ENCODE assay signal across 8 cellular contexts in the genomic region with DNA sequence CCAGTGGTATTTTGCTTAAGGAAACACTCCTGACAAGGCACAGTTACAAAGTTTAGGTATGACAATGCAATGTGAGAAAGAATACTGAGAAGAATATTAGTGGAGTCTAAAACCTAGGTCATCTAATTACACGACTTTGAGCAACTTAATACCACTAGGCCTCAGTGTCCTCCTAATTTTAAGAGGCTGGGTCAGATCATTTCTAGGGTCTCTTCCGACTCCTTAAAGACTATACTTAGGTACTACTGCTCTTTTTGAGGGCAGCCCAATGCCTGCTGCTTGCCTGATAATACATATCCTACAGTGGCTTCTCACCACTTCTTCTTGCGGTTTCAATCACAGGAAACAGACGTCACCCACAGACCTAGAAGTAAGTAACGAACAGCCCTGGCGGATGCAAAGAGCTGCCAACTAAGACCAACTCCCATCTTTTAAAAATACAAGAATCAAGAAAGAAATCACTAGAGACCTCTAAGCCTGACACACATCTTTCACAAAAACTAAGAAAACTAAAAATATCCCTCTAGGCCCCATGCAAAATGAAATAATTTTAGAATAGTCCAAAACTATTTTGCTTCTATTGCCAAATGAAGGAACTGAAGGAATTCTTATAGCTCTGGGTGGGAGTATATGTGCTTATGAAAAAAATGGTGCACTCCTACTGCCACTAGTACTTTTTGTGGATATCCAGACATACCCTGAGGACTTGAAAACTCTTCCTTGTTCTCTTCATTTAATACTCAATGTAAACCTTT. TPM values are rescaled to one million over a fixed set of nuclear protein-coding genes. Genes with fewer than 3 reads are reported as not detected.
DNase-seq lines count a peak whose midpoint lies in the region; ATAC-seq and TF ChIP-seq lines count a peak whose summit lies in the region.

No MANE protein-coding gene starts in this region.

- intact Hi-C loops in activated CD4-positive, alpha-beta T cell treated with anti-CD3 and anti-CD28 coated beads, Interleukin-2, amount 10 ng/mL, durations not matched to agents 24 days and 14 days (cut with micrococcal nuclease): loop anchor here (1.0 kb wide), 3 partner anchors 8 to 14 kb away; no protein-coding TSS in a partner anchor
- intact Hi-C loops in sigmoid colon (cut with DNase I): no loop called here

- TF ChIP-seq EP300 in sigmoid colon (IDR thresholded peaks at IDR 0.05): no peak

- peaks cover 14% of the 10 kb centered on the region for H3K36me3 Mint-ChIP-seq in CD4-positive, CD25-positive, alpha-beta regulatory T cell
- peaks cover 26% of the 10 kb centered on the region for H3K36me3 Mint-ChIP-seq in activated CD4-positive, alpha-beta T cell treated with anti-CD3 and anti-CD28 coated beads, Interleukin-2, amount 10 ng/mL, durations not matched to agents 24 days and 14 days (ENCODE audit: low read depth)
- H3K36me3 Mint-ChIP-seq in endothelial cell (ENCODE audit: low read depth, unreplicated experiment): peaks cover 8% of the 10 kb centered on the region

- WGBS in sigmoid colon, 2 donors: 37 to 80% methylated on average over 6 of the region's 6 CpGs

- no peak for TF ChIP-seq POLR2A in sigmoid colon (IDR thresholded peaks at IDR 0.05)

- no peaks in the 10 kb centered on the region for H3K9me3 ChIP-seq in CD4-positive, CD25-positive, alpha-beta regulatory T cell (ENCODE audit: control insufficient read depth in 2 of 2, low read length in 2 of 2)
- no peaks in the 10 kb centered on the region for H3K9me3 ChIP-seq in sigmoid colon

- no peaks in the 10 kb centered on the region for H3K36me3 ChIP-seq in CD4-positive, CD25-positive, alpha-beta regulatory T cell (ENCODE audit: control insufficient read depth, insufficient read depth, low read length)
- no peaks in the 10 kb centered on the region for H3K36me3 ChIP-seq in sigmoid colon

- peaks cover 89% of the 10 kb centered on the region for H3K4me1 ChIP-seq in CD4-positive, CD25-positive, alpha-beta regulatory T cell (ENCODE audit: control insufficient read depth, insufficient read depth, low read length, poor library complexity, severe bottlenecking)
- peaks cover 0 to 12% (median 5%) of the 10 kb centered on the region in 4 donors for H3K4me1 ChIP-seq in sigmoid colon

- peak; percentile 72 to 95 (median 88) for DNase-seq in CD4-positive, CD25-positive, alpha-beta regulatory T cell
- DNase-seq in Jurkat, Clone E6-1 (ENCODE audit: low read depth, low spot score): peak; percentile 99
- peak; percentile 93 for DNase-seq in activated CD4-positive, alpha-beta T cell treated with anti-CD3 and anti-CD28 coated beads, Interleukin-2, amount 10 ng/mL, durations not matched to agents 24 days and 14 days
- DNase-seq in endothelial cell (ENCODE audit: low spot score): peak; percentile 36
- DNase-seq in sigmoid colon: peak; percentile 72
- DNase-seq in NCI-H2196 (lab: John Stamatoyannopoulos, UW; ENCODE audit: unreplicated experiment): no peak
- no peak for DNase-seq in NCI-H82 (lab: John Stamatoyannopoulos, UW)

- peak overlapping the region; percentile 78 to 84 (median 82) for H3K4me3 Mint-ChIP-seq in CD4-positive, CD25-positive, alpha-beta regulatory T cell
- peak overlapping the region; percentile 84 for H3K4me3 Mint-ChIP-seq in activated CD4-positive, alpha-beta T cell treated with anti-CD3 and anti-CD28 coated beads, Interleukin-2, amount 10 ng/mL, durations not matched to agents 24 days and 14 days
- H3K4me3 Mint-ChIP-seq in endothelial cell (ENCODE audit: unreplicated experiment): peak overlapping the region; percentile 73

- peaks cover 34 to 96% (median 71%) of the 10 kb centered on the region in 4 donors for H3K4me1 Mint-ChIP-seq in CD4-positive, CD25-positive, alpha-beta regulatory T cell
- peaks cover 68% of the 10 kb centered on the region for H3K4me1 Mint-ChIP-seq in activated CD4-positive, alpha-beta T cell treated with anti-CD3 and anti-CD28 coated beads, Interleukin-2, amount 10 ng/mL, durations not matched to agents 24 days and 14 days
- peaks cover 33% of the 10 kb centered on the region for H3K4me1 Mint-ChIP-seq in endothelial cell (ENCODE audit: unreplicated experiment)

- peak overlapping the region; percentile 90 for H3K27ac ChIP-seq in CD4-positive, CD25-positive, alpha-beta regulatory T cell (ENCODE audit: insufficient read depth, low read length, poor library complexity, severe bottlenecking)
- peak overlapping the region in 3 of 4 donors; percentile 22 to 69 (median 55) for H3K27ac ChIP-seq in sigmoid colon

- peak; percentile 99 for ATAC-seq in CD4-positive, CD25-positive, alpha-beta regulatory T cell (ENCODE audit: low read depth in 2 of 2)
- ATAC-seq in GM21447 (IDR thresholded peaks at IDR 0.05; ENCODE audit: unreplicated experiment): peak; percentile 95

- H3K27me3 Mint-ChIP-seq in CD4-positive, CD25-positive, alpha-beta regulatory T cell: no peaks in the 10 kb centered on the region
- H3K27me3 Mint-ChIP-seq in activated CD4-positive, alpha-beta T cell treated with anti-CD3 and anti-CD28 coated beads, Interleukin-2, amount 10 ng/mL, durations not matched to agents 24 days and 14 days: no peaks in the 10 kb centered on the region
- peaks cover 2% of the 10 kb centered on the region for H3K27me3 Mint-ChIP-seq in endothelial cell (ENCODE audit: unreplicated experiment)

- H3K27ac Mint-ChIP-seq in CD4-positive, CD25-positive, alpha-beta regulatory T cell: peak overlapping the region; percentile 90 to 97 (median 92)
- H3K27ac Mint-ChIP-seq in activated CD4-positive, alpha-beta T cell treated with anti-CD3 and anti-CD28 coated beads, Interleukin-2, amount 10 ng/mL, durations not matched to agents 24 days and 14 days: peak overlapping the region; percentile 97
- H3K27ac Mint-ChIP-seq in endothelial cell (ENCODE audit: unreplicated experiment): peak overlapping the region; percentile 99

- H3K27me3 ChIP-seq in CD4-positive, CD25-positive, alpha-beta regulatory T cell (ENCODE audit: control insufficient read depth, insufficient read depth, low read length): no peaks in the 10 kb centered on the region
- no peaks in the 10 kb centered on the region for H3K27me3 ChIP-seq in sigmoid colon

- TF ChIP-seq CTCF in endothelial cell (IDR thresholded peaks at IDR 0.05; ENCODE audit: unreplicated experiment) (no peak), sigmoid colon (IDR thresholded peaks at IDR 0.05) (no peak)

- no peaks in the 10 kb centered on the region for H3K9me3 Mint-ChIP-seq in CD4-positive, CD25-positive, alpha-beta regulatory T cell
- H3K9me3 Mint-ChIP-seq in activated CD4-positive, alpha-beta T cell treated with anti-CD3 and anti-CD28 coated beads, Interleukin-2, amount 10 ng/mL, durations not matched to agents 24 days and 14 days: no peaks in the 10 kb centered on the region
- no peaks in the 10 kb centered on the region for H3K9me3 Mint-ChIP-seq in endothelial cell (ENCODE audit: unreplicated experiment)

- H3K4me3 ChIP-seq in CD4-positive, CD25-positive, alpha-beta regulatory T cell (ENCODE audit: low read depth, low read length): peak overlapping the region; percentile 86
- H3K4me3 ChIP-seq in Jurkat, Clone E6-1 (ENCODE audit: low read length): peak overlapping the region; percentile 16
- no peak overlapping the region for H3K4me3 ChIP-seq in sigmoid colon

RNA-seq across cellular contexts. Expression of a gene that starts 13.1 kb away (rescaled TPM):
- total RNA-seq in CD4-positive, CD25-positive, alpha-beta regulatory T cell: 287 TPM
- polyA plus RNA-seq in CD4-positive, CD25-positive, alpha-beta regulatory T cell: 100 to 1,000 TPM in 1 of 4 donors, 10 to 100 TPM in 3; 86.1 to 105 (median 90.7) TPM
- polyA plus RNA-seq in Jurkat, Clone E6-1 (2012; ENCODE audit: insufficient read depth, insufficient read length): 268 TPM
- total RNA-seq in activated CD4-positive, alpha-beta T cell treated with anti-CD3 and anti-CD28 coated beads, Interleukin-2, amount 10 ng/mL, durations not matched to agents 24 days and 14 days: 225 and 232 TPM in 2 replicates
- total RNA-seq in endothelial cell (ENCODE audit: unreplicated experiment): 149 TPM
- 10 to 100 TPM; 14.4 to 26.9 (median 19.8) TPM for total RNA-seq in sigmoid colon
- polyA plus RNA-seq in sigmoid colon: 100 to 1,000 TPM in 1 of 3 donors, 10 to 100 TPM in 2; 54.1 to 105 (median 78.0) TPM

RNA-seq across cellular contexts. Expression of a gene that starts 30.9 kb away (rescaled TPM):
- total RNA-seq in CD4-positive, CD25-positive, alpha-beta regulatory T cell: 83.9 TPM
- polyA plus RNA-seq in CD4-positive, CD25-positive, alpha-beta regulatory T cell: 100 to 1,000 TPM in 1 of 4 donors, 10 to 100 TPM in 3; 94.0 to 102 (median 96.1) TPM
- polyA plus RNA-seq in Jurkat, Clone E6-1 (2012; ENCODE audit: insufficient read depth, insufficient read length): 140 TPM
- 88.1 and 92.3 TPM in 2 replicates for total RNA-seq in activated CD4-positive, alpha-beta T cell treated with anti-CD3 and anti-CD28 coated beads, Interleukin-2, amount 10 ng/mL, durations not matched to agents 24 days and 14 days
- 84.9 TPM for total RNA-seq in endothelial cell (ENCODE audit: unreplicated experiment)
- total RNA-seq in sigmoid colon: 10 to 100 TPM; 32.4 to 51.5 (median 38.2) TPM
- polyA plus RNA-seq in sigmoid colon: 10 to 100 TPM; 33.0 to 51.1 (median 37.7) TPM

RNA-seq across cellular contexts. Expression of a gene that starts 31.1 kb away (rescaled TPM):
- 20.5 TPM for total RNA-seq in CD4-positive, CD25-positive, alpha-beta regulatory T cell
- polyA plus RNA-seq in CD4-positive, CD25-positive, alpha-beta regulatory T cell: 1 to 10 TPM; 2.4 to 5.5 (median 3.5) TPM
- 52.0 TPM for polyA plus RNA-seq in Jurkat, Clone E6-1 (2012; ENCODE audit: insufficient read depth, insufficient read length)
- total RNA-seq in activated CD4-positive, alpha-beta T cell treated with anti-CD3 and anti-CD28 coated beads, Interleukin-2, amount 10 ng/mL, durations not matched to agents 24 days and 14 days: 24.1 TPM in 2 replicates
- total RNA-seq in endothelial cell (ENCODE audit: unreplicated experiment) (17.4 TPM), sigmoid colon (1 to 10 TPM in 3 of 4 donors, under 1 TPM in 1; 0.99 to 6.1 (median 2.1) TPM)
- polyA plus RNA-seq in sigmoid colon: 10 to 100 TPM in 1 of 3 donors, 1 to 10 TPM in 2; 2.4 to 10.5 (median 3.5) TPM

RNA-seq across cellular contexts. Expression of a gene that starts 45.5 kb away (rescaled TPM):
- 115 TPM for total RNA-seq in CD4-positive, CD25-positive, alpha-beta regulatory T cell
- 10 to 100 TPM in 1 of 4 donors, 1 to 10 TPM in 3; 7.7 to 16.0 (median 8.2) TPM for polyA plus RNA-seq in CD4-positive, CD25-positive, alpha-beta regulatory T cell
- polyA plus RNA-seq in Jurkat, Clone E6-1 (2012; ENCODE audit: insufficient read depth, insufficient read length): 0.90 TPM
- 33.1 and 34.5 TPM in 2 replicates for total RNA-seq in activated CD4-positive, alpha-beta T cell treated with anti-CD3 and anti-CD28 coated beads, Interleukin-2, amount 10 ng/mL, durations not matched to agents 24 days and 14 days
- 63.3 TPM for total RNA-seq in endothelial cell (ENCODE audit: unreplicated experiment)
- total RNA-seq in sigmoid colon: 10 to 100 TPM; 12.1 to 31.3 (median 20.3) TPM
- 10 to 100 TPM in 1 of 3 donors, 1 to 10 TPM in 2; 3.0 to 22.6 (median 4.4) TPM for polyA plus RNA-seq in sigmoid colon

Comparison
In these comparisons a context has a peak if more than half of its experiments do, and no peak if none do; other contexts are left out.
1. DNase-seq: peak in CD4-positive, CD25-positive, alpha-beta regulatory T cell (3 of 3), Jurkat, Clone E6-1 (single experiment), activated CD4-positive, alpha-beta T cell treated with anti-CD3 and anti-CD28 coated beads, Interleukin-2, amount 10 ng/mL, durations not matched to agents 24 days and 14 days (single experiment), endothelial cell (single experiment) and sigmoid colon (single experiment); none in NCI-H2196 (single experiment) and NCI-H82 (single experiment).
2. H3K4me3 ChIP-seq: peak in CD4-positive, CD25-positive, alpha-beta regulatory T cell (single experiment) and Jurkat, Clone E6-1 (single experiment); none in sigmoid colon (0 of 4).
3. Peak in every context shown above with its lines, with median percentiles within 50 percentile points of each other: H3K27ac Mint-ChIP-seq and H3K4me3 Mint-ChIP-seq.